In the genomic region with DNA sequence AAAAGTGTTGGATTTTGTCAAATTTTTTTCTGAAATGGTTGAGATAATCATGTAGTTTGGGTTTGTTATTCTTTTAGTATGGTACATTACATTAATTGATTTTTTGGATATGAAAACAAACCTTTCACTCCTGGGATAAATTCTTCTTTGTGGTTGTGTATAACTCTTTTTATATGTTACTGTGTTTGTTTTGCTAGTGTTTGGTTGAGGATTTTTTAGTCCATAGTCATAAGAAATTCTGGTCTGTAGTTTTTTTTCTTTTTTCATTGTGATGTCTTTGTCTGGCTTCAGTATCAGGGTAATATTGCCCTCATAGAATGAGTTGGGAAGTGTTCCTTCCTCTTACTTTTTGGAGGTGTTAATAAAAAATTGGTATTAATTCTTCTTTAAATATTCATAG, we compare ENCODE assay signal across 29 cellular contexts.
"Had no signal": no experiment of that assay in that cellular context is flagged by ENCODE, and none has a peak within 500 bp of the region (broad histone marks: within the 10 kb centered on the region; RNA-seq: fewer than 3 reads in every experiment).

No MANE protein-coding gene starts in this region.

- H3K4me1 ChIP-seq: foreskin keratinocyte, gastroesophageal sphincter, heart left ventricle, psoas muscle, spleen, testis, tibial artery, upper lobe of right lung, uterus had no signal

- H3K79me2 ChIP-seq: hepatocyte had no signal

- H3K4me3 Mint-ChIP-seq: dendritic cell treated with granulocyte-macrophage colony-stimulating factor and Interleukin-4, amounts not matched to agents 40 ng/mL and 50 ng/mL, for 4 days; endodermal cell; memory B cell; natural killer cell; stimulated activated memory B cell treated with anti-CD40 and anti-IgM and Interleukin-4, amounts not matched to agents 10 μg/mL and 1 μg/mL and 100 μg/mL, for 72 hours had no signal

- H3K4me2 ChIP-seq: hepatocyte had no signal

- H3K36me3 ChIP-seq: gastroesophageal sphincter, heart left ventricle, ovary, spleen, tibial artery, upper lobe of right lung, uterus had no signal

- H2AFZ ChIP-seq: hepatocyte had no signal

- DNase-seq: effector CD8-positive, alpha-beta T cell; endodermal cell; foreskin keratinocyte; heart left ventricle; kidney; natural killer cell; occipital lobe; ovary; posterior cingulate gyrus; psoas muscle; right cardiac atrium; spleen; stimulated activated CD4-positive, alpha-beta T cell treated with anti-CD3 and anti-CD28 coated beads, Interleukin-4, amount 100 ng/mL, for 4 hours; stimulated activated naive CD8-positive, alpha-beta T cell treated with anti-CD3 and anti-CD28 coated beads, Interleukin-15, Interleukin-2, amounts not matched to agents 100 U/mL and 50 U/mL, for 24 hours; substantia nigra; testis; tibial artery; upper lobe of right lung; uterus had no signal

- H3K27ac ChIP-seq: epithelial cell of prostate, foreskin keratinocyte, gastroesophageal sphincter, heart left ventricle, hepatocyte, ovary, psoas muscle, skin epidermis, spleen, testis, tibial artery, upper lobe of right lung, uterus had no signal

- H3K9me3 ChIP-seq: ovary, testis, upper lobe of right lung, uterus had no signal

- ATAC-seq: esophagus mucosa; foreskin keratinocyte; gastroesophageal sphincter; heart left ventricle; left lobe of liver; natural killer cell; psoas muscle; right cardiac atrium; stimulated activated memory B cell treated with anti-CD40 and anti-IgM and Interleukin-4, amounts not matched to agents 10 μg/mL and 1 μg/mL and 100 μg/mL, for 72 hours; stimulated activated naive CD8-positive, alpha-beta T cell treated with anti-CD3 and anti-CD28 coated beads, Interleukin-15, Interleukin-2, amounts not matched to agents 100 U/mL and 50 U/mL, for 24 hours; upper lobe of right lung had no signal

- H3K36me3 Mint-ChIP-seq: memory B cell; natural killer cell; stimulated activated memory B cell treated with anti-CD40 and anti-IgM and Interleukin-4, amounts not matched to agents 10 μg/mL and 1 μg/mL and 100 μg/mL, for 72 hours had no signal

- H3K27ac Mint-ChIP-seq: endodermal cell; memory B cell; natural killer cell; stimulated activated memory B cell treated with anti-CD40 and anti-IgM and Interleukin-4, amounts not matched to agents 10 μg/mL and 1 μg/mL and 100 μg/mL, for 72 hours had no signal

- H3K9me3 Mint-ChIP-seq: natural killer cell; stimulated activated memory B cell treated with anti-CD40 and anti-IgM and Interleukin-4, amounts not matched to agents 10 μg/mL and 1 μg/mL and 100 μg/mL, for 72 hours had no signal

- H3K27me3 ChIP-seq: gastroesophageal sphincter, heart left ventricle, hepatocyte, ovary, spleen, testis, tibial artery, upper lobe of right lung, uterus had no signal

- H3K4me1 Mint-ChIP-seq: memory B cell; natural killer cell; stimulated activated memory B cell treated with anti-CD40 and anti-IgM and Interleukin-4, amounts not matched to agents 10 μg/mL and 1 μg/mL and 100 μg/mL, for 72 hours had no signal

- H3K4me3 ChIP-seq: gastroesophageal sphincter, heart left ventricle, hepatocyte, lung, ovary, psoas muscle, skin epidermis, spleen, testis, tibial artery, upper lobe of right lung, uterus had no signal

- FAIRE-seq: kidney had no signal
